Comparison of ENCODE assay signal across 10 cellular contexts in the genomic region with DNA sequence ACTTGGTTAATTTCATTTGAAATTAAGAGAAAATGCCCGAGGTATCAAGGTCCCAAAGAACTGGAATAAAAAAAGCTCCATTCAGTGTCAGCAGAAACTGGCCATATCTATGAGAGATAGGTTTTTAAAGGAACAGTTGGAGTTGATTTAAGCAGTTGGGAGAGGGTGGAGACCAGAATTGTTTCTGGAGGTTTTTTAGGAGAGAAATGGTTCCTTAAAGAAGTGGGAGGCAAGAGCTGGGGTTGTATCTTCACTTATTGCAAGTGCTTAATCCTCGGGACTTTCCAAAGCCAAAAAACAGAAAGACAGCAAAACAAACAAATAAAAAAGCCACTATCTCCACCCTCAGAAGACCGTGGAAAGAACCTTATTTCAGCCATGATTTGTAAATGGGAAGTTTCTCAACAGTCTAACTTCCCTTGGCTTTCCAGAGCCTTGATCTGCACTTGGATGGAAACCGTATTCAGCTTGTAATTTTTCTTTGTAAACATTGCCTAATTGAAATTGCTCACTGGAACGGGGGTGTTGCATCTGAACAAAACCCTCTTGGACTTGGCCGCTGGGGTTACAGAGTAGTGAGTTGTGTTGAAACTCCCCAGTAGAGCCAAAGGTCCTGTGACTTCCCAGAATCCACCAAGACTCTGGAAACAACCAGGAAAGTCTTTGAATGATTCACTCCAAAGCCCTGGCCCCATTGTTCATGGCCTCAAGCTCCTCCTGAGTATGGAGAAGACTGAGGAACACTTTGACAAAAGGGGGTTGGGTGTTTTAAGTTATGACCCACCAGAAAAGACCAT.
DNase-seq lines count a peak whose midpoint lies in the region; ATAC-seq and TF ChIP-seq lines count a peak whose summit lies in the region.
"Had no signal": no experiment of that assay in that cellular context is flagged by ENCODE, and none has a peak within 500 bp of the region (broad histone marks: within the 10 kb centered on the region; RNA-seq: fewer than 3 reads in every experiment).

No MANE protein-coding gene starts in this region.

- peak in 8 of 14 donors; percentile 10 to 64 (median 46) for DNase-seq in C1 segment of cervical spinal cord (lab: John Stamatoyannopoulos, UW)
- no peak for DNase-seq in RWPE2 (ENCODE audit: low spot score)
- peak; percentile 99 for DNase-seq in fibroblast of peridontal ligament (ENCODE audit: extremely low read depth)
- DNase-seq in pons (ENCODE audit: low spot score), result peak; percentile 51
- DNase-seq in NK-92 (lab: John Stamatoyannopoulos, UW; ENCODE audit: unreplicated experiment), result no peak
- no peak for DNase-seq in CD8-positive, alpha-beta T cell
- DNase-seq: cerebellar nuclear complex had no signal

- no peak for TF ChIP-seq CTCF in RWPE2 (IDR thresholded peaks at IDR 0.05; ENCODE audit: poor library complexity, severe bottlenecking)
- no peak for TF ChIP-seq CTCF in CD8-positive, alpha-beta T cell (IDR thresholded peaks at IDR 0.05)

- H3K4me3 Mint-ChIP-seq in CD8-positive, alpha-beta T cell, result no peak overlapping the region
- H3K4me3 Mint-ChIP-seq: natural killer cell treated with Interleukin-12 subunit alpha and Interleukin-12 subunit beta and Interleukin-15 and Interleukin-18, amount 100 ng/mL, for 72 hours had no signal

- H3K4me1 ChIP-seq in RWPE2 (ENCODE audit: insufficient read depth, poor library complexity, severe bottlenecking), result no peaks in the 10 kb centered on the region
- H3K4me1 ChIP-seq in CD8-positive, alpha-beta T cell (ENCODE audit: insufficient read depth, low read length), result peaks cover 18% of the 10 kb centered on the region

- no peaks in the 10 kb centered on the region for H3K36me3 Mint-ChIP-seq in CD8-positive, alpha-beta T cell

- H3K27me3 ChIP-seq in RWPE2 (ENCODE audit: insufficient read depth, poor library complexity, severe bottlenecking), result no peaks in the 10 kb centered on the region
- H3K27me3 ChIP-seq in CD8-positive, alpha-beta T cell (ENCODE audit: insufficient read depth, low read length), result no peaks in the 10 kb centered on the region

- peaks cover 16% of the 10 kb centered on the region for H3K4me1 Mint-ChIP-seq in CD8-positive, alpha-beta T cell (ENCODE audit: low read depth)

- H3K27me3 Mint-ChIP-seq in CD8-positive, alpha-beta T cell (ENCODE audit: low read depth), result no peaks in the 10 kb centered on the region
- H3K27me3 Mint-ChIP-seq: natural killer cell treated with Interleukin-12 subunit alpha and Interleukin-12 subunit beta and Interleukin-15 and Interleukin-18, amount 100 ng/mL, for 72 hours had no signal

- no peak overlapping the region for H3K27ac Mint-ChIP-seq in CD8-positive, alpha-beta T cell

- peak; percentile 72 for ATAC-seq in RWPE2 (ENCODE audit: low read depth)
- ATAC-seq in CD8-positive, alpha-beta T cell, result no peak
- no peak for ATAC-seq in GM18861 (IDR thresholded peaks at IDR 0.05; ENCODE audit: unreplicated experiment)
- ATAC-seq in GM18505 (IDR thresholded peaks at IDR 0.05; ENCODE audit: unreplicated experiment), result no peak

- no peak overlapping the region for H3K27ac ChIP-seq in RWPE2 (ENCODE audit: poor library complexity, severe bottlenecking)
- no peak overlapping the region for H3K27ac ChIP-seq in CD8-positive, alpha-beta T cell (ENCODE audit: low read depth, low read length)

- no peak for TF ChIP-seq POLR2A in GM18505 (IDR thresholded peaks at IDR 0.05; ENCODE audit: borderline replicate concordance, extremely low read depth, insufficient read depth, insufficient read length)

- no peaks in the 10 kb centered on the region for H3K9me3 Mint-ChIP-seq in CD8-positive, alpha-beta T cell
- H3K9me3 Mint-ChIP-seq: natural killer cell treated with Interleukin-12 subunit alpha and Interleukin-12 subunit beta and Interleukin-15 and Interleukin-18, amount 100 ng/mL, for 72 hours had no signal

- intact Hi-C loops in CD8-positive, alpha-beta T cell (cut with DNase I, micrococcal nuclease), result loop anchor here (2.0 to 5.0 kb wide), 2 partner anchors 51 to 377 kb away; no protein-coding TSS in a partner anchor

- no peaks in the 10 kb centered on the region for H3K9me3 ChIP-seq in RWPE2 (ENCODE audit: severe bottlenecking)
- H3K9me3 ChIP-seq in CD8-positive, alpha-beta T cell (ENCODE audit: low read length), result no peaks in the 10 kb centered on the region

- H3K36me3 ChIP-seq in RWPE2 (ENCODE audit: low read depth), result no peaks in the 10 kb centered on the region
- no peaks in the 10 kb centered on the region for H3K36me3 ChIP-seq in CD8-positive, alpha-beta T cell (ENCODE audit: insufficient read depth, low read length)

- no peak overlapping the region for H3K4me3 ChIP-seq in RWPE2 (ENCODE audit: severe bottlenecking)
- H3K4me3 ChIP-seq in CD8-positive, alpha-beta T cell (ENCODE audit: low read depth, low read length), result no peak overlapping the region

- POLR2A ChIA-PET in CD8-positive, alpha-beta T cell (lab: Charles Lee), result interaction anchor here (1.1 to 1.5 kb wide), 3 partner anchors 31 to 123 kb away, joined by 3 to 4 read pairs (median 3); no protein-coding TSS in a partner anchor

- CTCF ChIA-PET in CD8-positive, alpha-beta T cell (lab: Charles Lee), result interaction anchor here (0.9 to 6.6 kb wide), 12 partner anchors 20 to 717 kb away, joined by 3 to 89 read pairs (median 8); no protein-coding TSS in a partner anchor

Comparison
In these comparisons a context has a peak if more than half of its experiments do, and no peak if none do; other contexts are left out.
1. DNase-seq: peak in C1 segment of cervical spinal cord (8 of 14), fibroblast of peridontal ligament (single experiment) and pons (single experiment); none in RWPE2 (single experiment), NK-92 (single experiment) and CD8-positive, alpha-beta T cell (0 of 7).